ENCODE assay signal across 8 cellular contexts in the genomic region with DNA sequence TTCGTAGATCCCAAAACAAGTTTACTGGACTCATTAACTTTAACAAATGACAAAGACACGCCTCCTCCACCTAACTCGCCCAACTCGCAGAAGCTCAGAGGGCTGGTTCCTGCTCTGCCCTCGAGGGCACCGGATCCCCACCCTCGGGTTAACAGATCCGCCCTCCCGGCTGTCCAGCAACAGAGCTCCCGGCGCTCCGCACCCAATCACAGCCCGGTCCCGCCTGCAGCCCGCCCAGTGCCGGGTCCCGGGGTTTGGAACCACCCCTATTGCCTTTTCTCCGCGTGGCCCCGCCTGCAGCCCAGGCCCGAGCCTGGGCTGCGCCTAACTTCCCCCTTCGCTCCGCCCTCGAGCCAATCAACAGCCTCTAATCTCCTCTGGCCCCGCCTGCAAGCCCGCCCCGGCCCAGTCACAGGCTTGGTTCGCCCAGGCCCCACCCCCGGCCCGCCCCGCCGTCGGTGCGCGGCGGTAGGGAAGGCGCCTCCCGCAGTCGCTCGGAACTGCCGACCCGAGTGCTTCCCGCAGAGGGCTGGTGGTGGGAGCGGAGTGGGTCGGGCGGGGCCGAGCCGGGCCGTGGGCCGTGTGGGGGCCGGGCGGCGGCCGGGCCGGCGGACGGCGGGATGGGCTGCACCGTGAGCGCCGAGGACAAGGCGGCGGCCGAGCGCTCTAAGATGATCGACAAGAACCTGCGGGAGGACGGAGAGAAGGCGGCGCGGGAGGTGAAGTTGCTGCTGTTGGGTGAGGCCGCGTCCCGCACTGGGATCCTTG. TPM values are rescaled to one million over a fixed set of nuclear protein-coding genes. Genes with fewer than 3 reads are reported as not detected.
DNase-seq lines count a peak whose midpoint lies in the region; ATAC-seq and TF ChIP-seq lines count a peak whose summit lies in the region.

A gene (plus strand): TSS at position 489 of the 768 bp plus-strand sequence. CDS start 132 bp downstream, at position 621.

- H3K9me3 ChIP-seq in RWPE2 (ENCODE audit: severe bottlenecking) (no peaks in the 10 kb centered on the region), fibroblast of lung (ENCODE audit: control insufficient read depth, insufficient read depth, low read depth, low read length) (no peaks in the 10 kb centered on the region)

- H4K20me1 ChIP-seq in fibroblast of lung (ENCODE audit: control insufficient read depth, extremely low read depth, insufficient read depth, low read length), result no peaks in the 10 kb centered on the region

- no peaks in the 10 kb centered on the region for H3K27me3 Mint-ChIP-seq in activated T-helper 2 cell treated with anti-CD3 and anti-CD28 coated beads, Interferon-gamma antibody, Interleukin-2, Interleukin-4, amounts not matched to agents 10 μg/mL and 5 μg/mL and 100 μg/mL, durations not matched to agents 14 hours and 24 hours and 36 hours (ENCODE audit: low read depth)
- H3K27me3 Mint-ChIP-seq in naive thymus-derived CD8-positive, alpha-beta T cell, result no peaks in the 10 kb centered on the region

- no peaks in the 10 kb centered on the region for H3K9me3 Mint-ChIP-seq in activated T-helper 2 cell treated with anti-CD3 and anti-CD28 coated beads, Interferon-gamma antibody, Interleukin-2, Interleukin-4, amounts not matched to agents 10 μg/mL and 5 μg/mL and 100 μg/mL, durations not matched to agents 14 hours and 24 hours and 36 hours
- no peaks in the 10 kb centered on the region for H3K9me3 Mint-ChIP-seq in naive thymus-derived CD8-positive, alpha-beta T cell

- peak within 1 kb of the TSS; percentile 95 for H3K4me3 Mint-ChIP-seq in activated T-helper 2 cell treated with anti-CD3 and anti-CD28 coated beads, Interferon-gamma antibody, Interleukin-2, Interleukin-4, amounts not matched to agents 10 μg/mL and 5 μg/mL and 100 μg/mL, durations not matched to agents 14 hours and 24 hours and 36 hours (ENCODE audit: low read depth)
- peak within 1 kb of the TSS; percentile 94 to 99 (median 98) for H3K4me3 Mint-ChIP-seq in naive thymus-derived CD8-positive, alpha-beta T cell

- peaks cover 37% of the 10 kb centered on the region for H3K36me3 Mint-ChIP-seq in activated T-helper 2 cell treated with anti-CD3 and anti-CD28 coated beads, Interferon-gamma antibody, Interleukin-2, Interleukin-4, amounts not matched to agents 10 μg/mL and 5 μg/mL and 100 μg/mL, durations not matched to agents 14 hours and 24 hours and 36 hours (ENCODE audit: low read depth)
- H3K36me3 Mint-ChIP-seq in naive thymus-derived CD8-positive, alpha-beta T cell, result peaks cover 0 to 6% (median 2%) of the 10 kb centered on the region in 3 donors

- H3K4me3 ChIP-seq in RWPE2 (ENCODE audit: severe bottlenecking) (peak within 1 kb of the TSS; percentile 89), fibroblast of lung (replicated peaks in 1 of 4; ENCODE audit: control extremely low read depth in 1 of 4, insufficient read depth in 1 of 4, low read depth in 3 of 4, low read length in 4 of 4) (peak within 1 kb of the TSS; percentile 85 to 98 (median 92))

- TF ChIP-seq CTCF in RWPE2 (IDR thresholded peaks at IDR 0.05; ENCODE audit: poor library complexity, severe bottlenecking), result no peak
- no peak for TF ChIP-seq CTCF in fibroblast of lung (conservative IDR thresholded peaks at IDR 0.05 in 1 of 2, IDR thresholded peaks at IDR 0.05 in 1 of 2; ENCODE audit: low read depth in 1 of 2, low read length in 2 of 2)

- peaks cover 49% of the 10 kb centered on the region for H3K79me2 ChIP-seq in fibroblast of lung (ENCODE audit: control insufficient read depth, insufficient read depth, low read length)

- no peaks in the 10 kb centered on the region for H3K27me3 ChIP-seq in RWPE2 (ENCODE audit: insufficient read depth, poor library complexity, severe bottlenecking)
- no peaks in the 10 kb centered on the region for H3K27me3 ChIP-seq in fibroblast of lung (ENCODE audit: control insufficient read depth, insufficient read depth, low read length)

- H3K27ac Mint-ChIP-seq in activated T-helper 2 cell treated with anti-CD3 and anti-CD28 coated beads, Interferon-gamma antibody, Interleukin-2, Interleukin-4, amounts not matched to agents 10 μg/mL and 5 μg/mL and 100 μg/mL, durations not matched to agents 14 hours and 24 hours and 36 hours, result peak within 1 kb of the TSS; percentile 89
- H3K27ac Mint-ChIP-seq in naive thymus-derived CD8-positive, alpha-beta T cell, result peak within 1 kb of the TSS; percentile 93 to 98 (median 96)

- H3K27ac ChIP-seq in RWPE2 (ENCODE audit: poor library complexity, severe bottlenecking) (peak within 1 kb of the TSS; percentile 88), fibroblast of lung (ENCODE audit: insufficient read depth, low read length) (peak within 1 kb of the TSS; percentile 81)

- ATAC-seq in RWPE2 (ENCODE audit: low read depth), result peak; percentile 93
- peak; percentile 88 to 91 for ATAC-seq in naive thymus-derived CD8-positive, alpha-beta T cell

- intact Hi-C loops in activated T-helper 2 cell treated with anti-CD3 and anti-CD28 coated beads, Interferon-gamma antibody, Interleukin-2, Interleukin-4, amounts not matched to agents 10 μg/mL and 5 μg/mL and 100 μg/mL, durations not matched to agents 14 hours and 24 hours and 36 hours (cut with micrococcal nuclease), result loop anchor here (2.0 to 5.0 kb wide), 4 partner anchors 63 to 366 kb away; a partner anchor contains a TSS

- no peak within 1 kb of the TSS for H2AFZ ChIP-seq in fibroblast of lung (ENCODE audit: low read length)

- H3K4me1 ChIP-seq in RWPE2 (ENCODE audit: insufficient read depth, poor library complexity, severe bottlenecking) (no peaks in the 10 kb centered on the region), fibroblast of lung (ENCODE audit: control insufficient read depth, extremely low read depth, insufficient read depth, low read length) (peaks cover 12% of the 10 kb centered on the region)

- H3K9ac ChIP-seq in fibroblast of lung (ENCODE audit: insufficient read depth, low read length), result peak within 1 kb of the TSS; percentile 82

- peak; percentile 99 for DNase-seq in EH (ENCODE audit: low read depth)
- DNase-seq in H4 (ENCODE audit: low spot score), result peak; percentile 84
- peak; percentile 99 for DNase-seq in LoVo (ENCODE audit: low spot score)
- peak; percentile 99 for DNase-seq in RWPE2 (ENCODE audit: low spot score)
- peak; percentile 99 for DNase-seq in activated T-helper 2 cell treated with anti-CD3 and anti-CD28 coated beads, Interferon-gamma antibody, Interleukin-2, Interleukin-4, amounts not matched to agents 10 μg/mL and 5 μg/mL and 100 μg/mL, durations not matched to agents 14 hours and 24 hours and 36 hours (ENCODE audit: low spot score)
- DNase-seq in fibroblast of lung (ENCODE audit: low read depth in 2 of 2), result peak; percentile 96 to 97
- peak; percentile 93 to 100 (median 99) for DNase-seq in naive thymus-derived CD8-positive, alpha-beta T cell
- peak; percentile 95 to 99 (median 98) for DNase-seq in stimulated activated naive CD4-positive, alpha-beta T cell (lab: John Stamatoyannopoulos, UW)

- H3K4me1 Mint-ChIP-seq in activated T-helper 2 cell treated with anti-CD3 and anti-CD28 coated beads, Interferon-gamma antibody, Interleukin-2, Interleukin-4, amounts not matched to agents 10 μg/mL and 5 μg/mL and 100 μg/mL, durations not matched to agents 14 hours and 24 hours and 36 hours (ENCODE audit: low read depth), result peaks cover 24% of the 10 kb centered on the region
- H3K4me1 Mint-ChIP-seq in naive thymus-derived CD8-positive, alpha-beta T cell, result peaks cover 21 to 56% (median 45%) of the 10 kb centered on the region in 4 donors

- POLR2A ChIA-PET in naive thymus-derived CD8-positive, alpha-beta T cell (lab: Charles Lee), result interaction anchor here (0.7 to 5.6 kb wide), 15 partner anchors 8 to 333 kb away, joined by 3 to 82 read pairs (median 6); a partner anchor contains a TSS

- H3K36me3 ChIP-seq in RWPE2 (ENCODE audit: low read depth) (peaks cover 17% of the 10 kb centered on the region), fibroblast of lung (ENCODE audit: control insufficient read depth, insufficient read depth, low read length) (peaks cover 10% of the 10 kb centered on the region)

- peak within 1 kb of the TSS; percentile 97 for H3K4me2 ChIP-seq in fibroblast of lung (ENCODE audit: extremely low read depth, insufficient read depth, low read length)

RNA-seq across cellular contexts. Expression of the gene that starts here (rescaled TPM):
- total RNA-seq in H4 (2014; rRNA removed; shearing (Covaris generic)), result 127 and 141 TPM in 2 replicates
- 267 and 269 TPM in 2 replicates for total RNA-seq in activated T-helper 2 cell treated with anti-CD3 and anti-CD28 coated beads, Interferon-gamma antibody, Interleukin-2, Interleukin-4, amounts not matched to agents 10 μg/mL and 5 μg/mL and 100 μg/mL, durations not matched to agents 14 hours and 24 hours and 36 hours
- total RNA-seq in fibroblast of lung, result 124 and 238 TPM in 2 replicates
- 704 and 828 TPM in 2 replicates for polyA plus RNA-seq in fibroblast of lung
- polyA plus RNA-seq in fibroblast of lung (2012), result 433 and 460 TPM in 2 replicates
- polyA minus RNA-seq in fibroblast of lung (ENCODE audit: low replicate concordance), result 885 and 1,144 TPM in 2 replicates
- 100 to 1,000 TPM; 253 to 258 TPM for total RNA-seq in naive thymus-derived CD8-positive, alpha-beta T cell
- 100 to 1,000 TPM; 405 to 534 (median 417) TPM for polyA plus RNA-seq in naive thymus-derived CD8-positive, alpha-beta T cell

Comparison
In these comparisons a context has a peak if more than half of its experiments do, and no peak if none do; other contexts are left out.
1. Peak in every context shown above with its lines: DNase-seq, ATAC-seq, H3K4me3 ChIP-seq and H3K27ac ChIP-seq.